In genomic region chr2:595141-595805, GRCh38 we compare ENCODE assay signal across 2 cellular contexts.
A peak's percentile ranks its signal among the peaks of the same experiment; 100 is the strongest.
TF ChIP-seq lines count a peak whose summit lies in the region.

No MANE protein-coding gene starts in this region.

TF ChIP-seq in HepG2, 621 proteins besides CTCF, POLR2A, EP300 and RAD21:
- TF ChIP-seq ZNF75D (CRISPR knock-in tag; IDR thresholded peaks at IDR 0.05; ENCODE audit: borderline replicate concordance), result no peak
- no peak for TF ChIP-seq ZFYVE20 (CRISPR knock-in tag; IDR thresholded peaks at IDR 0.05; ENCODE audit: borderline replicate concordance, low read depth)
- TF ChIP-seq ATF7 (IDR thresholded peaks at IDR 0.05), result peak; percentile 99
- TF ChIP-seq ATF7 (CRISPR knock-in tag; IDR thresholded peaks at IDR 0.05), result no peak
- peak; percentile 95 for TF ChIP-seq CREB1 (IDR thresholded peaks at IDR 0.05)
- TF ChIP-seq CREB1 (CRISPR knock-in tag; IDR thresholded peaks at IDR 0.05), result no peak
- TF ChIP-seq ZNF18 (CRISPR knock-in tag; IDR thresholded peaks at IDR 0.05; ENCODE audit: insufficient replicate concordance), result no peak
- TF ChIP-seq CEBPG (CRISPR knock-in tag; IDR thresholded peaks at IDR 0.05), result no peak

TF ChIP-seq in GM12878, 131 proteins besides CTCF, POLR2A, EP300 and RAD21 (continued from another document):
- TF ChIP-seq ZZZ3 (IDR thresholded peaks at IDR 0.05; ENCODE audit: control insufficient read depth, insufficient read length, low read depth) (no peak), ATF7 (IDR thresholded peaks at IDR 0.05; ENCODE audit: low read depth) (peak; percentile 33), SMAD1 (IDR thresholded peaks at IDR 0.05; ENCODE audit: low read depth, partially characterized antibody) (no peak)
- TF ChIP-seq, protein P1, sequence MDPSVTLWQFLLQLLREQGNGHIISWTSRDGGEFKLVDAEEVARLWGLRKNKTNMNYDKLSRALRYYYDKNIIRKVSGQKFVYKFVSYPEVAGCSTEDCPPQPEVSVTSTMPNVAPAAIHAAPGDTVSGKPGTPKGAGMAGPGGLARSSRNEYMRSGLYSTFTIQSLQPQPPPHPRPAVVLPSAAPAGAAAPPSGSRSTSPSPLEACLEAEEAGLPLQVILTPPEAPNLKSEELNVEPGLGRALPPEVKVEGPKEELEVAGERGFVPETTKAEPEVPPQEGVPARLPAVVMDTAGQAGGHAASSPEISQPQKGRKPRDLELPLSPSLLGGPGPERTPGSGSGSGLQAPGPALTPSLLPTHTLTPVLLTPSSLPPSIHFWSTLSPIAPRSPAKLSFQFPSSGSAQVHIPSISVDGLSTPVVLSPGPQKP (IDR thresholded peaks at IDR 0.05; ENCODE audit: low read depth, low read length), result no peak
TF ChIP-seq in GM12878: peak in this region for 1.
